ENCODE assay signal across 1 cellular context in genomic region chr10:112261281-112261822, GRCh38.
A peak's percentile ranks its signal among the peaks of the same experiment; 100 is the strongest.
TF ChIP-seq lines count a peak whose summit lies in the region.

No MANE protein-coding gene starts in this region.

TF ChIP-seq in HepG2, 621 proteins besides CTCF, POLR2A, EP300 and RAD21 (continued from another document and continues in another):
- TF ChIP-seq ZNF276 (CRISPR knock-in tag; IDR thresholded peaks at IDR 0.05; ENCODE audit: low read depth) (peak; percentile 36; the same call in 1 of the 2 replicates), SKIL (CRISPR knock-in tag; IDR thresholded peaks at IDR 0.05; ENCODE audit: borderline replicate concordance) (peak; percentile 91), ZFP41 (CRISPR knock-in tag; IDR thresholded peaks at IDR 0.05; ENCODE audit: borderline replicate concordance) (no peak), ZNF280D (CRISPR knock-in tag; IDR thresholded peaks at IDR 0.05) (no peak), HIVEP1 (CRISPR knock-in tag; IDR thresholded peaks at IDR 0.05) (peak; percentile 87; the same call in 1 of the 2 replicates), PHF8 (CRISPR knock-in tag; IDR thresholded peaks at IDR 0.05) (peak; percentile 45; the same call in 1 of the 2 replicates), FIP1L1 (IDR thresholded peaks at IDR 0.05; ENCODE audit: borderline replicate concordance, insufficient read depth, low read depth, low read length) (no peak), ZNF572 (CRISPR knock-in tag; IDR thresholded peaks at IDR 0.05) (no peak), ZNF737 (CRISPR knock-in tag; IDR thresholded peaks at IDR 0.05; ENCODE audit: borderline replicate concordance) (no peak), HOXA7 (CRISPR knock-in tag; IDR thresholded peaks at IDR 0.05) (no peak), ZBTB2 (CRISPR knock-in tag; IDR thresholded peaks at IDR 0.05; ENCODE audit: low read depth) (no peak), MXI1 (IDR thresholded peaks at IDR 0.05; ENCODE audit: borderline replicate concordance, low read depth, low read length) (no peak; the same call in 2 of the 3 replicates), JARID2 (CRISPR knock-in tag; IDR thresholded peaks at IDR 0.05; ENCODE audit: insufficient replicate concordance) (peak; percentile 70), SYNCRIP (IDR thresholded peaks at IDR 0.05; ENCODE audit: insufficient read depth, low read depth, low read length) (no peak), PTBP1 (IDR thresholded peaks at IDR 0.05; ENCODE audit: low read depth, low read length, poor library complexity, severe bottlenecking) (no peak), RARG (CRISPR knock-in tag; IDR thresholded peaks at IDR 0.05; ENCODE audit: low read depth) (no peak), KDM5B (CRISPR knock-in tag; IDR thresholded peaks at IDR 0.05; ENCODE audit: borderline replicate concordance) (no peak), RELA (CRISPR knock-in tag; IDR thresholded peaks at IDR 0.05) (peak; percentile 85; the same call in 1 of the 2 replicates), EZH2 (conservative IDR thresholded peaks at IDR 0.05; ENCODE audit: low read depth, low read length) (no peak), HMG20A (CRISPR knock-in tag; IDR thresholded peaks at IDR 0.05; ENCODE audit: borderline replicate concordance) (peak; percentile 99), TCF7 (IDR thresholded peaks at IDR 0.05; ENCODE audit: low read depth) (peak; percentile 100), ZNF878 (CRISPR knock-in tag; IDR thresholded peaks at IDR 0.05) (peak; percentile 95), ZHX2 (IDR thresholded peaks at IDR 0.05; ENCODE audit: low read depth) (no peak), ZHX2 (CRISPR knock-in tag; IDR thresholded peaks at IDR 0.05; ENCODE audit: borderline replicate concordance) (peak; percentile 67; the same call in 1 of the 2 replicates), GABPA (IDR thresholded peaks at IDR 0.05; ENCODE audit: low read depth, low read length) (no peak), GABPA (CRISPR knock-in tag; IDR thresholded peaks at IDR 0.05; ENCODE audit: low read depth) (peak; percentile 45), GPBP1L1 (CRISPR knock-in tag; IDR thresholded peaks at IDR 0.05) (no peak), PHB2 (IDR thresholded peaks at IDR 0.05; ENCODE audit: partially characterized antibody) (no peak), ZFP36L2 (CRISPR knock-in tag; IDR thresholded peaks at IDR 0.05) (0 out of 2 replicates have a peak, but pooled peaks have one; percentile 30), EEA1 (CRISPR knock-in tag; IDR thresholded peaks at IDR 0.05; ENCODE audit: borderline replicate concordance) (no peak)
- TF ChIP-seq, protein P1, sequence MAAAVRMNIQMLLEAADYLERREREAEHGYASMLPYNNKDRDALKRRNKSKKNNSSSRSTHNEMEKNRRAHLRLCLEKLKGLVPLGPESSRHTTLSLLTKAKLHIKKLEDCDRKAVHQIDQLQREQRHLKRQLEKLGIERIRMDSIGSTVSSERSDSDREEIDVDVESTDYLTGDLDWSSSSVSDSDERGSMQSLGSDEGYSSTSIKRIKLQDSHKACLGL (CRISPR knock-in tag; IDR thresholded peaks at IDR 0.05), result no peak; the same call in 1 of the 2 replicates
- TF ChIP-seq, protein P2, sequence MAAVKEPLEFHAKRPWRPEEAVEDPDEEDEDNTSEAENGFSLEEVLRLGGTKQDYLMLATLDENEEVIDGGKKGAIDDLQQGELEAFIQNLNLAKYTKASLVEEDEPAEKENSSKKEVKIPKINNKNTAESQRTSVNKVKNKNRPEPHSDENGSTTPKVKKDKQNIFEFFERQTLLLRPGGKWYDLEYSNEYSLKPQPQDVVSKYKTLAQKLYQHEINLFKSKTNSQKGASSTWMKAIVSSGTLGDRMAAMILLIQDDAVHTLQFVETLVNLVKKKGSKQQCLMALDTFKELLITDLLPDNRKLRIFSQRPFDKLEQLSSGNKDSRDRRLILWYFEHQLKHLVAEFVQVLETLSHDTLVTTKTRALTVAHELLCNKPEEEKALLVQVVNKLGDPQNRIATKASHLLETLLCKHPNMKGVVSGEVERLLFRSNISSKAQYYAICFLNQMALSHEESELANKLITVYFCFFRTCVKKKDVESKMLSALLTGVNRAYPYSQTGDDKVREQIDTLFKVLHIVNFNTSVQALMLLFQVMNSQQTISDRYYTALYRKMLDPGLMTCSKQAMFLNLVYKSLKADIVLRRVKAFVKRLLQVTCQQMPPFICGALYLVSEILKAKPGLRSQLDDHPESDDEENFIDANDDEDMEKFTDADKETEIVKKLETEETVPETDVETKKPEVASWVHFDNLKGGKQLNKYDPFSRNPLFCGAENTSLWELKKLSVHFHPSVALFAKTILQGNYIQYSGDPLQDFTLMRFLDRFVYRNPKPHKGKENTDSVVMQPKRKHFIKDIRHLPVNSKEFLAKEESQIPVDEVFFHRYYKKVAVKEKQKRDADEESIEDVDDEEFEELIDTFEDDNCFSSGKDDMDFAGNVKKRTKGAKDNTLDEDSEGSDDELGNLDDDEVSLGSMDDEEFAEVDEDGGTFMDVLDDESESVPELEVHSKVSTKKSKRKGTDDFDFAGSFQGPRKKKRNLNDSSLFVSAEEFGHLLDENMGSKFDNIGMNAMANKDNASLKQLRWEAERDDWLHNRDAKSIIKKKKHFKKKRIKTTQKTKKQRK (IDR thresholded peaks at IDR 0.05; ENCODE audit: low read length), result no peak
- TF ChIP-seq, protein P3, sequence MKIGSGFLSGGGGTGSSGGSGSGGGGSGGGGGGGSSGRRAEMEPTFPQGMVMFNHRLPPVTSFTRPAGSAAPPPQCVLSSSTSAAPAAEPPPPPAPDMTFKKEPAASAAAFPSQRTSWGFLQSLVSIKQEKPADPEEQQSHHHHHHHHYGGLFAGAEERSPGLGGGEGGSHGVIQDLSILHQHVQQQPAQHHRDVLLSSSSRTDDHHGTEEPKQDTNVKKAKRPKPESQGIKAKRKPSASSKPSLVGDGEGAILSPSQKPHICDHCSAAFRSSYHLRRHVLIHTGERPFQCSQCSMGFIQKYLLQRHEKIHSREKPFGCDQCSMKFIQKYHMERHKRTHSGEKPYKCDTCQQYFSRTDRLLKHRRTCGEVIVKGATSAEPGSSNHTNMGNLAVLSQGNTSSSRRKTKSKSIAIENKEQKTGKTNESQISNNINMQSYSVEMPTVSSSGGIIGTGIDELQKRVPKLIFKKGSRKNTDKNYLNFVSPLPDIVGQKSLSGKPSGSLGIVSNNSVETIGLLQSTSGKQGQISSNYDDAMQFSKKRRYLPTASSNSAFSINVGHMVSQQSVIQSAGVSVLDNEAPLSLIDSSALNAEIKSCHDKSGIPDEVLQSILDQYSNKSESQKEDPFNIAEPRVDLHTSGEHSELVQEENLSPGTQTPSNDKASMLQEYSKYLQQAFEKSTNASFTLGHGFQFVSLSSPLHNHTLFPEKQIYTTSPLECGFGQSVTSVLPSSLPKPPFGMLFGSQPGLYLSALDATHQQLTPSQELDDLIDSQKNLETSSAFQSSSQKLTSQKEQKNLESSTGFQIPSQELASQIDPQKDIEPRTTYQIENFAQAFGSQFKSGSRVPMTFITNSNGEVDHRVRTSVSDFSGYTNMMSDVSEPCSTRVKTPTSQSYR (CRISPR knock-in tag; IDR thresholded peaks at IDR 0.05; ENCODE audit: borderline replicate concordance), result peak; percentile 80; the same call in 1 of the 2 replicates
